10 cellular contexts compared by ENCODE assay signal in the genomic region with DNA sequence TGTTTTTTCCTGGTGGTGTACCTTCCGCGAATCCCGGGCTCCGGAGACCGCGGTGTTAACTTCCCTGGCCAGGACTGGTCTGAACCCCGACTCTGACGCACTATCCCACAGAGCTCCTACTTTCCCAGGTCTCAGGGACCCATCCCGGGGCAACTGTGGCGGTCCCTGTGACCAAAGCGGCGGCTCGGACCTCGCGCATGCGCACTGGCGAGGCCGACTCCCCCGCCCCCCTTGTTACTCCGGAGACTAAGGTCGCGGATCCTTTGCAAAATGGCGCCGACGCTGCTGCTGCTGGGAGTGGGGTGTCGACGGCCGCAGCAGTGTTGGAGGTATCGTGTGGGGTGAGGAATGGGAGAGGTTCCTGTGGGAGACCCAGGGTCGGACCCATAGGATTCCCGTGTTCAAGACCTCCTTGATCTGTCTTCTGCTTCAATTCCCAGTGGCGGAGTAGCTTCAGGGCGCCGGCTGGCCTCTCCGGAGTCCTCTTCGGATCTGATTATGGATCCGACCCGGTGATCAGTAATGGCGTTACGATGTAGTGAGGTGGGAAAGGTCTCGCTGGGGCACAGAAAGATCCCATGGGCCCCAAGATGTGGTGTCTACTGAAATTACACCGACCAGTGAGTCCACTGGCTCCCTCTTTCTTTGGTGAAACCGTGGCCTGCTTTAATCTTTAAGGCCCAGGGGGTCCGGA.
DNase-seq lines count a peak whose midpoint lies in the region; ATAC-seq, FAIRE-seq and TF ChIP-seq lines count a peak whose summit lies in the region.
"Had no signal": no experiment of that assay in that cellular context is flagged by ENCODE, and none has a peak within 500 bp of the region (broad histone marks: within the 10 kb centered on the region; RNA-seq: fewer than 3 reads in every experiment).

No MANE protein-coding gene starts in this region.

- no TSS peak for BruUV-seq in A673 (replicated peaks; lab: Mats Ljungman, UMichigan)

- H3K36me3 ChIP-seq in BE2C (no peaks in the 10 kb centered on the region), pancreas (no peaks in the 10 kb centered on the region), A673 (ENCODE audit: insufficient read depth, low read length, poor library complexity, severe bottlenecking) (no peaks in the 10 kb centered on the region)

- CTCF ChIA-PET in A673 (lab: Charles Lee) = no interaction called here

- DNase-seq in BE2C (peak; percentile 75), head of caudate nucleus (peak; percentile 24 to 90 (median 74)), pancreas (peak in 4 of 6 donors; percentile 52 to 76 (median 66)), Kasumi-1 (lab: John Stamatoyannopoulos, UW) (no peak), A673 (ENCODE audit: low spot score) (no peak), GM19240 (ENCODE audit: insufficient read length, low spot score) (no peak)
- no peak for DNase-seq in T-helper 2 cell treated with Interferon-gamma antibody and Interleukin-4, amounts not matched to agents 5 μg/mL and 100 μg/mL, for 36 hours (ENCODE audit: low spot score)
- DNase-seq: SW 1271 had no signal

- ATAC-seq in pancreas = peak; percentile 58 to 79 (median 76)
- ATAC-seq in GM21526 (IDR thresholded peaks at IDR 0.05; ENCODE audit: low FRiP score, unreplicated experiment) = no peak

- WGBS in pancreas, 2 donors = 25 to 42% methylated on average over 44 of the region's 44 CpGs

- peak overlapping the region; percentile 67 for H3K4me3 ChIP-seq in BE2C (ENCODE audit: low read depth, low read length)
- peak overlapping the region in 3 of 4 donors; percentile 8 to 40 (median 29) for H3K4me3 ChIP-seq in pancreas
- H3K4me3 ChIP-seq in A673 (ENCODE audit: low read depth, low read length, poor library complexity, severe bottlenecking) = no peak overlapping the region

- H3K27me3 Mint-ChIP-seq in T-helper 2 cell treated with Interferon-gamma antibody and Interleukin-4, amounts not matched to agents 5 μg/mL and 100 μg/mL, for 36 hours (ENCODE audit: low read depth) = no peaks in the 10 kb centered on the region

- intact Hi-C loops in head of caudate nucleus (cut with DNase I) (no loop called here), pancreas (cut with DNase I) (no loop called here), A673 (cut with micrococcal nuclease; ENCODE audit: unreplicated experiment) (no loop called here)

- FAIRE-seq in pancreas (lab: Jason Lieb, UNC) = no peak
- FAIRE-seq: endometrium had no signal

- H3K27me3 ChIP-seq in BE2C = no peaks in the 10 kb centered on the region
- no peaks in the 10 kb centered on the region for H3K27me3 ChIP-seq in pancreas
- H3K27me3 ChIP-seq in A673 (replicated peaks; ENCODE audit: insufficient read depth, low read depth, low read length, poor library complexity) = no peaks in the 10 kb centered on the region

- POLR2A ChIA-PET in A673 (lab: Charles Lee; ENCODE audit: low non-redundant PET) = no interaction called here

- peak overlapping the region; percentile 29 for H3K4me3 Mint-ChIP-seq in T-helper 2 cell treated with Interferon-gamma antibody and Interleukin-4, amounts not matched to agents 5 μg/mL and 100 μg/mL, for 36 hours

- no peaks in the 10 kb centered on the region for H3K4me1 Mint-ChIP-seq in T-helper 2 cell treated with Interferon-gamma antibody and Interleukin-4, amounts not matched to agents 5 μg/mL and 100 μg/mL, for 36 hours (ENCODE audit: low read depth)

- no peaks in the 10 kb centered on the region for H3K4me1 ChIP-seq in BE2C
- H3K4me1 ChIP-seq in pancreas = no peaks in the 10 kb centered on the region
- H3K4me1 ChIP-seq in A673 (ENCODE audit: insufficient read depth, low read length, poor library complexity, severe bottlenecking) = no peaks in the 10 kb centered on the region

- H3K27ac ChIP-seq in pancreas = no peak overlapping the region
- H3K27ac ChIP-seq in A673 (ENCODE audit: low read depth, low read length, poor library complexity, severe bottlenecking) = no peak overlapping the region

- H3K27ac Mint-ChIP-seq in T-helper 2 cell treated with Interferon-gamma antibody and Interleukin-4, amounts not matched to agents 5 μg/mL and 100 μg/mL, for 36 hours = no peak overlapping the region

- no peak for TF ChIP-seq CTCF in BE2C (IDR thresholded peaks at IDR 0.05; ENCODE audit: low read depth, low read length)
- TF ChIP-seq CTCF in pancreas (IDR thresholded peaks at IDR 0.05) = no peak
- TF ChIP-seq CTCF in A673 (conservative IDR thresholded peaks at IDR 0.05; ENCODE audit: low read depth, low read length) = no peak

- H3K9me3 Mint-ChIP-seq in T-helper 2 cell treated with Interferon-gamma antibody and Interleukin-4, amounts not matched to agents 5 μg/mL and 100 μg/mL, for 36 hours = peaks cover 23% of the 10 kb centered on the region

- peaks cover 1% of the 10 kb centered on the region for H3K36me3 Mint-ChIP-seq in T-helper 2 cell treated with Interferon-gamma antibody and Interleukin-4, amounts not matched to agents 5 μg/mL and 100 μg/mL, for 36 hours (ENCODE audit: low read depth)

- H3K9me3 ChIP-seq in BE2C (peaks cover 7% of the 10 kb centered on the region), pancreas (no peaks in the 10 kb centered on the region), A673 (ENCODE audit: low read depth, low read length, poor library complexity, severe bottlenecking) (no peaks in the 10 kb centered on the region)

Comparison
In these comparisons a context has a peak if more than half of its experiments do, and no peak if none do; other contexts are left out.
1. DNase-seq: peak in BE2C (single experiment), head of caudate nucleus (42 of 42) and pancreas (4 of 6); none in T-helper 2 cell treated with Interferon-gamma antibody and Interleukin-4, amounts not matched to agents 5 μg/mL and 100 μg/mL, for 36 hours (single experiment), Kasumi-1 (0 of 2), A673 (single experiment) and GM19240 (single experiment).